ENCODE assay signal across 17 cellular contexts in genomic region chr17:16818340-16818739, GRCh38.
A peak's percentile ranks its signal among the peaks of the same experiment; 100 is the strongest.
DNase-seq lines count a peak whose midpoint lies in the region; TF ChIP-seq lines count a peak whose summit lies in the region.
"Had no signal": no experiment of that assay in that cellular context is flagged by ENCODE, and none has a peak within 500 bp of the region (broad histone marks: within the 10 kb centered on the region; RNA-seq: fewer than 3 reads in every experiment).

No MANE protein-coding gene starts in this region.

- no peak overlapping the region for H2AK5ac ChIP-seq in mesendoderm (ENCODE audit: low read length)

- H3K36me3 ChIP-seq in endodermal cell (ENCODE audit: control insufficient read depth, insufficient read depth, low read length) (no peaks in the 10 kb centered on the region), mesendoderm (ENCODE audit: control insufficient read depth, insufficient read depth, low read length) (no peaks in the 10 kb centered on the region)
- H3K36me3 ChIP-seq: BLaER1 had no signal

- H3K4me3 ChIP-seq in endodermal cell (ENCODE audit: low read length), result no peak overlapping the region
- no peak overlapping the region for H3K4me3 ChIP-seq in mesendoderm (ENCODE audit: low read length)
- H3K4me3 ChIP-seq: BLaER1, GM23338 had no signal

- no peaks in the 10 kb centered on the region for H3K9me3 Mint-ChIP-seq in endodermal cell
- H3K9me3 Mint-ChIP-seq: CD14-positive monocyte, GM23338, HFFc6 had no signal

- H3K4me1 Mint-ChIP-seq in endodermal cell, result peaks cover 25% of the 10 kb centered on the region
- H3K4me1 Mint-ChIP-seq: CD14-positive monocyte; CD4-positive, alpha-beta memory T cell; GM23338 had no signal

- H3K27me3 Mint-ChIP-seq in endodermal cell (ENCODE audit: insufficient read depth), result peaks cover 27% of the 10 kb centered on the region

- no peak overlapping the region for H2BK5ac ChIP-seq in mesendoderm (ENCODE audit: low read length)

- no peak overlapping the region for H3K4ac ChIP-seq in mesendoderm (ENCODE audit: low read depth, low read length)

- H3K36me3 Mint-ChIP-seq in endodermal cell (ENCODE audit: low read depth), result no peaks in the 10 kb centered on the region
- H3K36me3 Mint-ChIP-seq: CD14-positive monocyte; CD4-positive, alpha-beta memory T cell had no signal

- no peaks in the 10 kb centered on the region for H3K79me1 ChIP-seq in mesendoderm (ENCODE audit: low read length)

- H4K5ac ChIP-seq in mesendoderm (ENCODE audit: low read length), result no peak overlapping the region

- TF ChIP-seq CTCF in endodermal cell (conservative IDR thresholded peaks at IDR 0.05), result no peak

- no peak for TF ChIP-seq EP300 in Ishikawa (IDR thresholded peaks at IDR 0.05; ENCODE audit: borderline replicate concordance)

- H3K23ac ChIP-seq in mesendoderm (ENCODE audit: low read length), result no peak overlapping the region

- no peak overlapping the region for H2BK120ac ChIP-seq in mesendoderm (ENCODE audit: low read depth, low read length)

- H4K8ac ChIP-seq in mesendoderm (ENCODE audit: low read depth, low read length), result no peak overlapping the region

- H3K4me3 Mint-ChIP-seq in endodermal cell, result no peak overlapping the region
- H3K4me3 Mint-ChIP-seq: CD14-positive monocyte; CD4-positive, alpha-beta memory T cell; GM23338; HFFc6 had no signal

- H3K9ac ChIP-seq in endodermal cell (ENCODE audit: extremely low read depth, low read length, poor library complexity, severe bottlenecking) (no peak overlapping the region), mesendoderm (ENCODE audit: low read length) (no peak overlapping the region)
- H3K9ac ChIP-seq: BLaER1 had no signal

- 65 to 71% methylated on average over 5 of the region's 5 CpGs for WGBS in endodermal cell (ENCODE audit: insufficient coverage in 1 of 2, insufficient read length in 1 of 2), 2 experiments
- WGBS in mesendoderm (ENCODE audit: extremely low coverage, insufficient coverage, low lambda C conversion rate), result no CpG with 5 or more reads among the region's 5 CpGs

- H3K4me1 ChIP-seq in endodermal cell (ENCODE audit: control insufficient read depth, insufficient read depth, low read length) (peaks cover 9% of the 10 kb centered on the region), mesendoderm (ENCODE audit: control insufficient read depth, low read depth, low read length) (no peaks in the 10 kb centered on the region)

- no peak overlapping the region for H3K4me2 ChIP-seq in mesendoderm (ENCODE audit: low read length)
- H3K4me2 ChIP-seq: BLaER1, GM23338 had no signal

- intact Hi-C loops in posterior vena cava (cut with DNase I), result no loop called here

- peak; percentile 90 for DNase-seq in endodermal cell
- peak; percentile 4 for DNase-seq in mesendoderm
- DNase-seq in posterior vena cava (ENCODE audit: low spot score), result peak; percentile 47
- DNase-seq in stimulated activated CD4-positive, alpha-beta T cell treated with anti-CD3 and anti-CD28 coated beads, Interleukin-2, amount 100 ng/mL, for 24 hours, result no peak
- no peak for DNase-seq in hepatic stellate cell (ENCODE audit: low spot score)
- DNase-seq in activated T-cell treated with anti-CD3 and anti-CD28 coated beads, Interleukin-2, amount 50 U/mL, for 48 hours, result no peak
- DNase-seq: 8988T; CD4-positive, alpha-beta memory T cell; DMS153; DMS79; GDM1; HFFc6 had no signal

- no peak for TF ChIP-seq RAD21 in Ishikawa (IDR thresholded peaks at IDR 0.05; ENCODE audit: low read depth)

- H3K27me3 ChIP-seq in endodermal cell (ENCODE audit: control insufficient read depth, insufficient read depth, low read length, poor library complexity, severe bottlenecking) (no peaks in the 10 kb centered on the region), mesendoderm (ENCODE audit: insufficient read depth, low read length, poor library complexity) (no peaks in the 10 kb centered on the region)
- H3K27me3 ChIP-seq: BLaER1 had no signal

- H2BK15ac ChIP-seq in mesendoderm (replicated peaks; ENCODE audit: low read depth), result no peak overlapping the region

- H3K27ac Mint-ChIP-seq in endodermal cell, result peak overlapping the region; percentile 41
- H3K27ac Mint-ChIP-seq: CD14-positive monocyte; CD4-positive, alpha-beta memory T cell; GM23338; HFFc6 had no signal

- no peak overlapping the region for H3K18ac ChIP-seq in mesendoderm (ENCODE audit: low read length)

- H3K79me2 ChIP-seq in mesendoderm (ENCODE audit: control insufficient read depth, insufficient read depth, low read length), result no peaks in the 10 kb centered on the region

- no peaks in the 10 kb centered on the region for H3K9me3 ChIP-seq in endodermal cell (ENCODE audit: control insufficient read depth, low read length)
- H3K9me3 ChIP-seq: BLaER1 had no signal

- H3K27ac ChIP-seq in endodermal cell (ENCODE audit: low read depth, low read length) (no peak overlapping the region), mesendoderm (ENCODE audit: low read depth, low read length) (no peak overlapping the region)
- H3K27ac ChIP-seq: BLaER1, HL-60 had no signal

- H3K56ac ChIP-seq in mesendoderm (ENCODE audit: low read length), result no peak overlapping the region

TF ChIP-seq in Ishikawa, 13 proteins besides CTCF, POLR2A, EP300 and RAD21:
- no peak for TF ChIP-seq CREB1 (IDR thresholded peaks at IDR 0.05; ENCODE audit: low read depth)
- peak; percentile 63 for TF ChIP-seq REST (IDR thresholded peaks at IDR 0.05; ENCODE audit: low read depth)
- TF ChIP-seq TAF1 (IDR thresholded peaks at IDR 0.05; ENCODE audit: low read depth), result no peak

Comparison
In these comparisons a context has a peak if more than half of its experiments do, and no peak if none do; other contexts are left out.
1. DNase-seq: peak in endodermal cell (single experiment), mesendoderm (single experiment) and posterior vena cava (single experiment); none in stimulated activated CD4-positive, alpha-beta T cell treated with anti-CD3 and anti-CD28 coated beads, Interleukin-2, amount 100 ng/mL, for 24 hours (0 of 2), hepatic stellate cell (single experiment) and activated T-cell treated with anti-CD3 and anti-CD28 coated beads, Interleukin-2, amount 50 U/mL, for 48 hours (0 of 2).